In the genomic region with DNA sequence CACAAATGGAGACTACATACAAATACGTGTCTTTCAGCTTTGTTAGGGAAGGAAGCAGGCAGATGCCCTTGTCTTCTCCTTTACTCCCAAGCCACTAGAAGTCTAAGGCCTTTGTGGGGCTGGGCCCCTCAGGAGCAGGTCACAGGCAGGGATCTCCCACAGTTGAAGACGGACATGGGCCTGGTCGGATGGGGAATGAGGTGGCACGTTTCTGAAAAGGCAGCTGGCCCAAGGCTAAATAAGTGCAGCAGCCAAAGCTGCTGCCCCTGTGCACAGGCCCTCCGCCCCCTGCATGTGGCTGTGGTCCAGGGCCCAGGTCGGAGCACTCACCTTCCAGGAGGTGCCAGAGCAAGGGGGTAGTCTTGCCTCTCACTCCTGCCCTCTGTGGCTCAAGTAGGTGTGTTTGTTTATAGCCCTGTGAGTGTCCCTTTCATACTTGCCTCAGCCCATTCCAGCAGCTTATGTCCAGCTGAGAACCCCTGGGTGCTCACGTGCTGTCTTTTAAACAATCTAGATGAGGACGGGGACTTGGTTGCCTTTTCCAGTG, we compare ENCODE assay signal across 2 cellular contexts.
TF ChIP-seq lines count a peak whose summit lies in the region.

No MANE protein-coding gene starts in this region.

TF ChIP-seq in HepG2, 621 proteins besides CTCF, POLR2A, EP300 and RAD21 (continues in another document):
- TF ChIP-seq POLR2G (IDR thresholded peaks at IDR 0.05; ENCODE audit: low read depth, low read length) (peak; percentile 50; the same call in 1 of the 2 replicates), POLR2AphosphoS2 (IDR thresholded peaks at IDR 0.05; ENCODE audit: low read depth, low read length) (0 out of 2 replicates have a peak, but pooled peaks have one; percentile 16), RBM22 (optimal IDR thresholded peaks at IDR 0.05; ENCODE audit: low read length) (peak; percentile 11), THAP11 (CRISPR knock-in tag; IDR thresholded peaks at IDR 0.05) (0 out of 2 replicates have a peak, but pooled peaks have one; percentile 3), TCF7 (IDR thresholded peaks at IDR 0.05; ENCODE audit: low read depth) (no peak), AGO2 (optimal IDR thresholded peaks at IDR 0.05; ENCODE audit: low read depth, low read length) (peak; percentile 89), ZNF563 (CRISPR knock-in tag; IDR thresholded peaks at IDR 0.05) (no peak), ZBTB42 (CRISPR knock-in tag; IDR thresholded peaks at IDR 0.05) (no peak), RBFOX2 (IDR thresholded peaks at IDR 0.05; ENCODE audit: low read depth, low read length) (peak; percentile 65; the same call in 1 of the 2 replicates), YY1 (IDR thresholded peaks at IDR 0.05; ENCODE audit: insufficient read depth, insufficient replicate concordance, low read depth, low read length) (no peak), RXRA (CRISPR knock-in tag; IDR thresholded peaks at IDR 0.05) (no peak)
- TF ChIP-seq, protein P1, sequence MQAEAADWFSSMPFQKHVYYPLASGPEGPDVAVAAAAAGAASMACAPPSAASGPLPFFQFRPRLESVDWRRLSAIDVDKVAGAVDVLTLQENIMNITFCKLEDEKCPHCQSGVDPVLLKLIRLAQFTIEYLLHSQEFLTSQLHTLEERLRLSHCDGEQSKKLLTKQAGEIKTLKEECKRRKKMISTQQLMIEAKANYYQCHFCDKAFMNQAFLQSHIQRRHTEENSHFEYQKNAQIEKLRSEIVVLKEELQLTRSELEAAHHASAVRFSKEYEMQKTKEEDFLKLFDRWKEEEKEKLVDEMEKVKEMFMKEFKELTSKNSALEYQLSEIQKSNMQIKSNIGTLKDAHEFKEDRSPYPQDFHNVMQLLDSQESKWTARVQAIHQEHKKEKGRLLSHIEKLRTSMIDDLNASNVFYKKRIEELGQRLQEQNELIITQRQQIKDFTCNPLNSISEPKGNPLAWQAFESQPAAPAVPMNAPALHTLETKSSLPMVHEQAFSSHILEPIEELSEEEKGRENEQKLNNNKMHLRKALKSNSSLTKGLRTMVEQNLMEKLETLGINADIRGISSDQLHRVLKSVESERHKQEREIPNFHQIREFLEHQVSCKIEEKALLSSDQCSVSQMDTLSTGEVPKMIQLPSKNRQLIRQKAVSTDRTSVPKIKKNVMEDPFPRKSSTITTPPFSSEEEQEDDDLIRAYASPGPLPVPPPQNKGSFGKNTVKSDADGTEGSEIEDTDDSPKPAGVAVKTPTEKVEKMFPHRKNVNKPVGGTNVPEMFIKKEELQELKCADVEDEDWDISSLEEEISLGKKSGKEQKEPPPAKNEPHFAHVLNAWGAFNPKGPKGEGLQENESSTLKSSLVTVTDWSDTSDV (CRISPR knock-in tag; IDR thresholded peaks at IDR 0.05): 0 out of 2 replicates have a peak, but pooled peaks have one; percentile 25
- TF ChIP-seq, protein P2, sequence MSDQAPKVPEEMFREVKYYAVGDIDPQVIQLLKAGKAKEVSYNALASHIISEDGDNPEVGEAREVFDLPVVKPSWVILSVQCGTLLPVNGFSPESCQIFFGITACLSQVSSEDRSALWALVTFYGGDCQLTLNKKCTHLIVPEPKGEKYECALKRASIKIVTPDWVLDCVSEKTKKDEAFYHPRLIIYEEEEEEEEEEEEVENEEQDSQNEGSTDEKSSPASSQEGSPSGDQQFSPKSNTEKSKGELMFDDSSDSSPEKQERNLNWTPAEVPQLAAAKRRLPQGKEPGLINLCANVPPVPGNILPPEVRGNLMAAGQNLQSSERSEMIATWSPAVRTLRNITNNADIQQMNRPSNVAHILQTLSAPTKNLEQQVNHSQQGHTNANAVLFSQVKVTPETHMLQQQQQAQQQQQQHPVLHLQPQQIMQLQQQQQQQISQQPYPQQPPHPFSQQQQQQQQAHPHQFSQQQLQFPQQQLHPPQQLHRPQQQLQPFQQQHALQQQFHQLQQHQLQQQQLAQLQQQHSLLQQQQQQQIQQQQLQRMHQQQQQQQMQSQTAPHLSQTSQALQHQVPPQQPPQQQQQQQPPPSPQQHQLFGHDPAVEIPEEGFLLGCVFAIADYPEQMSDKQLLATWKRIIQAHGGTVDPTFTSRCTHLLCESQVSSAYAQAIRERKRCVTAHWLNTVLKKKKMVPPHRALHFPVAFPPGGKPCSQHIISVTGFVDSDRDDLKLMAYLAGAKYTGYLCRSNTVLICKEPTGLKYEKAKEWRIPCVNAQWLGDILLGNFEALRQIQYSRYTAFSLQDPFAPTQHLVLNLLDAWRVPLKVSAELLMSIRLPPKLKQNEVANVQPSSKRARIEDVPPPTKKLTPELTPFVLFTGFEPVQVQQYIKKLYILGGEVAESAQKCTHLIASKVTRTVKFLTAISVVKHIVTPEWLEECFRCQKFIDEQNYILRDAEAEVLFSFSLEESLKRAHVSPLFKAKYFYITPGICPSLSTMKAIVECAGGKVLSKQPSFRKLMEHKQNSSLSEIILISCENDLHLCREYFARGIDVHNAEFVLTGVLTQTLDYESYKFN (CRISPR knock-in tag; conservative IDR thresholded peaks at IDR 0.05): no peak
- TF ChIP-seq, protein P3, sequence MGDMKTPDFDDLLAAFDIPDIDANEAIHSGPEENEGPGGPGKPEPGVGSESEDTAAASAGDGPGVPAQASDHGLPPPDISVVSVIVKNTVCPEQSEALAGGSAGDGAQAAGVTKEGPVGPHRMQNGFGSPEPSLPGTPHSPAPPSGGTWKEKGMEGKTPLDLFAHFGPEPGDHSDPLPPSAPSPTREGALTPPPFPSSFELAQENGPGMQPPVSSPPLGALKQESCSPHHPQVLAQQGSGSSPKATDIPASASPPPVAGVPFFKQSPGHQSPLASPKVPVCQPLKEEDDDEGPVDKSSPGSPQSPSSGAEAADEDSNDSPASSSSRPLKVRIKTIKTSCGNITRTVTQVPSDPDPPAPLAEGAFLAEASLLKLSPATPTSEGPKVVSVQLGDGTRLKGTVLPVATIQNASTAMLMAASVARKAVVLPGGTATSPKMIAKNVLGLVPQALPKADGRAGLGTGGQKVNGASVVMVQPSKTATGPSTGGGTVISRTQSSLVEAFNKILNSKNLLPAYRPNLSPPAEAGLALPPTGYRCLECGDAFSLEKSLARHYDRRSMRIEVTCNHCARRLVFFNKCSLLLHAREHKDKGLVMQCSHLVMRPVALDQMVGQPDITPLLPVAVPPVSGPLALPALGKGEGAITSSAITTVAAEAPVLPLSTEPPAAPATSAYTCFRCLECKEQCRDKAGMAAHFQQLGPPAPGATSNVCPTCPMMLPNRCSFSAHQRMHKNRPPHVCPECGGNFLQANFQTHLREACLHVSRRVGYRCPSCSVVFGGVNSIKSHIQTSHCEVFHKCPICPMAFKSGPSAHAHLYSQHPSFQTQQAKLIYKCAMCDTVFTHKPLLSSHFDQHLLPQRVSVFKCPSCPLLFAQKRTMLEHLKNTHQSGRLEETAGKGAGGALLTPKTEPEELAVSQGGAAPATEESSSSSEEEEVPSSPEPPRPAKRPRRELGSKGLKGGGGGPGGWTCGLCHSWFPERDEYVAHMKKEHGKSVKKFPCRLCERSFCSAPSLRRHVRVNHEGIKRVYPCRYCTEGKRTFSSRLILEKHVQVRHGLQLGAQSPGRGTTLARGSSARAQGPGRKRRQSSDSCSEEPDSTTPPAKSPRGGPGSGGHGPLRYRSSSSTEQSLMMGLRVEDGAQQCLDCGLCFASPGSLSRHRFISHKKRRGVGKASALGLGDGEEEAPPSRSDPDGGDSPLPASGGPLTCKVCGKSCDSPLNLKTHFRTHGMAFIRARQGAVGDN (CRISPR knock-in tag; IDR thresholded peaks at IDR 0.05): peak; percentile 51
- TF ChIP-seq, protein P4, sequence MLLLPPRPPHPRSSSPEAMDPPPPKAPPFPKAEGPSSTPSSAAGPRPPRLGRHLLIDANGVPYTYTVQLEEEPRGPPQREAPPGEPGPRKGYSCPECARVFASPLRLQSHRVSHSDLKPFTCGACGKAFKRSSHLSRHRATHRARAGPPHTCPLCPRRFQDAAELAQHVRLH (CRISPR knock-in tag; IDR thresholded peaks at IDR 0.05; ENCODE audit: borderline replicate concordance, low read depth): 0 out of 2 replicates have a peak, but pooled peaks have one; percentile 28

TF ChIP-seq in HEK293T, 16 proteins besides CTCF, POLR2A, EP300 and RAD21:
- TF ChIP-seq LEF1 (IDR thresholded peaks at IDR 0.05; ENCODE audit: borderline replicate concordance): no peak
- TF ChIP-seq ELF4 (IDR thresholded peaks at IDR 0.05): no peak
- TF ChIP-seq CTBP1 (IDR thresholded peaks at IDR 0.05; ENCODE audit: borderline replicate concordance): no peak
- TF ChIP-seq ARNT (IDR thresholded peaks at IDR 0.05): no peak
- TF ChIP-seq, protein P5, sequence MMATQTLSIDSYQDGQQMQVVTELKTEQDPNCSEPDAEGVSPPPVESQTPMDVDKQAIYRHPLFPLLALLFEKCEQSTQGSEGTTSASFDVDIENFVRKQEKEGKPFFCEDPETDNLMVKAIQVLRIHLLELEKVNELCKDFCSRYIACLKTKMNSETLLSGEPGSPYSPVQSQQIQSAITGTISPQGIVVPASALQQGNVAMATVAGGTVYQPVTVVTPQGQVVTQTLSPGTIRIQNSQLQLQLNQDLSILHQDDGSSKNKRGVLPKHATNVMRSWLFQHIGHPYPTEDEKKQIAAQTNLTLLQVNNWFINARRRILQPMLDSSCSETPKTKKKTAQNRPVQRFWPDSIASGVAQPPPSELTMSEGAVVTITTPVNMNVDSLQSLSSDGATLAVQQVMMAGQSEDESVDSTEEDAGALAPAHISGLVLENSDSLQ (IDR thresholded peaks at IDR 0.05): no peak
- no peak for TF ChIP-seq FOXA1 (IDR thresholded peaks at IDR 0.05)
- no peak for TF ChIP-seq FOXM1 (IDR thresholded peaks at IDR 0.05; ENCODE audit: borderline replicate concordance)
- no peak for TF ChIP-seq L3MBTL2 (conservative IDR thresholded peaks at IDR 0.05)
- TF ChIP-seq NFRKB (IDR thresholded peaks at IDR 0.05): no peak
- TF ChIP-seq HDGF (IDR thresholded peaks at IDR 0.05; ENCODE audit: borderline replicate concordance): no peak
- TF ChIP-seq SUZ12 (IDR thresholded peaks at IDR 0.05): no peak
- TF ChIP-seq BHLHE40 (IDR thresholded peaks at IDR 0.05; ENCODE audit: borderline replicate concordance): no peak
- TF ChIP-seq ZNF384 (IDR thresholded peaks at IDR 0.05): no peak
